17 cellular contexts compared by ENCODE assay signal in the genomic region with DNA sequence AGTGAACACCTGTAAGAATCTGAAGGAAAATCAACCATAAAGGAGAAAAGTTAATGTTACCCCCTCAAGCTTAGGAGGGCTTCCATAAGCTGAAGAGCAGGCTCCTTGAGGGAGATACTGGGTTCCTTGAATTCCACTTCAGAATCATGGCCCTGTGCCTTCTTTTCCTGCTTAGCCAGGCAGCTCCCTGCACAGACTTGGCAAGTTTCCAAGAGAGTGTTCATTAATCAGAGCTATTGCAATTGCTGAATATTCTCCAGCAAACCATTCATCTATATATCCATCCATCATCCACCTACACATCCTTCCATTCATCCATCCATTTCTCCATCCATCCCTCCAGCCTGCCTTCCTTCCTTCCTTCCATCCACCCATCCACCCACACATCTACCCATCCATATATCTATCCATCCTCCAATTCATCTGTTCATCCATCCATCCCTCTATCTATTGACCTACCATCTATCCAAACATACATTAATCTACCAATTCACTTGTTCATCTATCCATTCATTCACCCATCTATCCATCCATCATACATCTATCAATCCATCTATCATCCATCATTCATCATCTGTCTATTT.
"Had no signal": no experiment of that assay in that cellular context is flagged by ENCODE, and none has a peak within 500 bp of the region (broad histone marks: within the 10 kb centered on the region; RNA-seq: fewer than 3 reads in every experiment).

No MANE protein-coding gene starts in this region.

- DNase-seq: activated CD4-positive, alpha-beta T cell treated with anti-CD3 and anti-CD28 coated beads, Interleukin-2, amount 50 U/mL, for 4 hours; activated CD4-positive, CD25-positive, alpha-beta regulatory T cell treated with anti-CD3 and anti-CD28 coated beads, Interleukin-2, amount 50 U/mL, for 72 hours; activated T-cell treated with anti-CD3 and anti-CD28 coated beads, Interleukin-2, amount 50 U/mL, for 1 hour; amniotic stem cell; brain microvascular endothelial cell; esophagus squamous epithelium; foreskin melanocyte; mucosa of descending colon; naive thymus-derived CD8-positive, alpha-beta T cell; occipital lobe; right cardiac atrium; uterus had no signal

- H3K4me3 ChIP-seq: esophagus squamous epithelium, mucosa of descending colon, tibial artery, uterus had no signal

- H3K9me3 ChIP-seq: esophagus squamous epithelium, mucosa of descending colon, tibial artery, uterus had no signal

- ATAC-seq: activated naive CD4-positive, alpha-beta T cell treated with anti-CD3 and anti-CD28 coated beads, Interleukin-2, amount 50 U/mL, for 72 hours; left colon; mucosa of descending colon; naive thymus-derived CD8-positive, alpha-beta T cell; right cardiac atrium; stimulated activated effector memory CD8-positive, alpha-beta T cell treated with anti-CD3 and anti-CD28 coated beads, Interleukin-12 subunit alpha, Interleukin-12 subunit beta, amount 100 ng/mL, for 72 hours had no signal

- H3K36me3 ChIP-seq: brain microvascular endothelial cell, esophagus squamous epithelium, tibial artery, uterus had no signal

- H3K9me3 Mint-ChIP-seq: activated naive CD4-positive, alpha-beta T cell treated with anti-CD3 and anti-CD28 coated beads, Interleukin-2, amount 50 U/mL, for 72 hours; naive thymus-derived CD8-positive, alpha-beta T cell; stimulated activated effector memory CD8-positive, alpha-beta T cell treated with anti-CD3 and anti-CD28 coated beads, Interleukin-12 subunit alpha, Interleukin-12 subunit beta, amount 100 ng/mL, for 72 hours had no signal

- H3K36me3 Mint-ChIP-seq: activated naive CD4-positive, alpha-beta T cell treated with anti-CD3 and anti-CD28 coated beads, Interleukin-2, amount 50 U/mL, for 72 hours; naive thymus-derived CD8-positive, alpha-beta T cell; stimulated activated effector memory CD8-positive, alpha-beta T cell treated with anti-CD3 and anti-CD28 coated beads, Interleukin-12 subunit alpha, Interleukin-12 subunit beta, amount 100 ng/mL, for 72 hours had no signal

- H3K27ac ChIP-seq: brain microvascular endothelial cell, esophagus squamous epithelium, tibial artery, uterus had no signal

- H3K4me3 Mint-ChIP-seq: naive thymus-derived CD8-positive, alpha-beta T cell; stimulated activated effector memory CD8-positive, alpha-beta T cell treated with anti-CD3 and anti-CD28 coated beads, Interleukin-12 subunit alpha, Interleukin-12 subunit beta, amount 100 ng/mL, for 72 hours had no signal

- H3K27ac Mint-ChIP-seq: activated naive CD4-positive, alpha-beta T cell treated with anti-CD3 and anti-CD28 coated beads, Interleukin-2, amount 50 U/mL, for 72 hours; naive thymus-derived CD8-positive, alpha-beta T cell; progenitor cell of endocrine pancreas; stimulated activated effector memory CD8-positive, alpha-beta T cell treated with anti-CD3 and anti-CD28 coated beads, Interleukin-12 subunit alpha, Interleukin-12 subunit beta, amount 100 ng/mL, for 72 hours had no signal
